Comparison of ENCODE assay signal across 8 cellular contexts in genomic region chr1:149849947-149850360, GRCh38. TPM values are rescaled to one million over a fixed set of nuclear protein-coding genes. Genes with fewer than 3 reads are reported as not detected.
DNase-seq lines count a peak whose midpoint lies in the region; ATAC-seq and TF ChIP-seq lines count a peak whose summit lies in the region.

No MANE protein-coding gene starts in this region.

- peaks cover 0 to 29% (median 3%) of the 10 kb centered on the region in 3 donors for H3K36me3 Mint-ChIP-seq in CD8-positive, alpha-beta memory T cell
- H3K36me3 Mint-ChIP-seq in mesothelial cell of epicardium = no peaks in the 10 kb centered on the region

- no peaks in the 10 kb centered on the region for H3K9me3 ChIP-seq in CD8-positive, alpha-beta memory T cell (ENCODE audit: low read length)
- H3K9me3 ChIP-seq in vagina = no peaks in the 10 kb centered on the region

- CTCF ChIA-PET in CD8-positive, alpha-beta memory T cell (lab: Charles Lee) = interaction anchor here (1.1 to 2.1 kb wide), 2 partner anchors 36 to 38 kb away, joined by 4 to 7 read pairs; a partner anchor contains a TSS

- DNase-seq in CD8-positive, alpha-beta memory T cell = peak in 2 of 5 donors; percentile 29 to 36
- peak; percentile 82 for DNase-seq in NAMALWA (ENCODE audit: low spot score)
- DNase-seq in central memory CD4-positive, alpha-beta T cell = peak; percentile 13
- DNase-seq in mesothelial cell of epicardium (ENCODE audit: low spot score in 2 of 2, unreplicated experiment in 2 of 2) = no peak
- DNase-seq in vagina (ENCODE audit: extremely low spot score in 2 of 2) = no peak
- DNase-seq in NCI-H1092 (lab: John Stamatoyannopoulos, UW) = no peak

- H3K4me1 Mint-ChIP-seq in CD8-positive, alpha-beta memory T cell = peaks cover 47 to 52% (median 50%) of the 10 kb centered on the region in 3 donors
- H3K4me1 Mint-ChIP-seq in mesothelial cell of epicardium = peaks cover 37% of the 10 kb centered on the region

- H3K36me3 ChIP-seq in CD8-positive, alpha-beta memory T cell (ENCODE audit: insufficient read depth, low read length) = no peaks in the 10 kb centered on the region
- no peaks in the 10 kb centered on the region for H3K36me3 ChIP-seq in vagina

- H3K27ac Mint-ChIP-seq in CD8-positive, alpha-beta memory T cell = peak overlapping the region; percentile 77 to 96 (median 90)
- peak overlapping the region; percentile 91 for H3K27ac Mint-ChIP-seq in mesothelial cell of epicardium

- POLR2A ChIA-PET in CD8-positive, alpha-beta memory T cell (lab: Charles Lee) = interaction anchor here (8.0 kb wide), 1 partner anchor 35 kb away, joined by 177 read pairs; a partner anchor contains a TSS

- TF ChIP-seq CTCF in mesothelial cell of epicardium (IDR thresholded peaks at IDR 0.05; ENCODE audit: unreplicated experiment) (no peak), vagina (IDR thresholded peaks at IDR 0.05) (no peak)

- intact Hi-C loops in vagina (cut with DNase I) = no loop called here

- peak overlapping the region; percentile 90 for H3K4me3 ChIP-seq in CD8-positive, alpha-beta memory T cell (ENCODE audit: low read length)
- H3K4me3 ChIP-seq in vagina = peak overlapping the region; percentile 45 to 49

- peaks cover 43% of the 10 kb centered on the region for H3K4me1 ChIP-seq in CD8-positive, alpha-beta memory T cell (ENCODE audit: insufficient read depth, low read length)
- peaks cover 44% of the 10 kb centered on the region for H3K4me1 ChIP-seq in vagina

- no peaks in the 10 kb centered on the region for H3K27me3 Mint-ChIP-seq in CD8-positive, alpha-beta memory T cell
- H3K27me3 Mint-ChIP-seq in mesothelial cell of epicardium (ENCODE audit: low read depth) = no peaks in the 10 kb centered on the region

- H3K4me3 Mint-ChIP-seq in CD8-positive, alpha-beta memory T cell = peak overlapping the region; percentile 82 to 95 (median 90)
- peak overlapping the region; percentile 75 for H3K4me3 Mint-ChIP-seq in mesothelial cell of epicardium

- no peaks in the 10 kb centered on the region for H3K27me3 ChIP-seq in CD8-positive, alpha-beta memory T cell (ENCODE audit: insufficient read depth, low read length, poor library complexity, severe bottlenecking)
- no peaks in the 10 kb centered on the region for H3K27me3 ChIP-seq in vagina

- ATAC-seq in GM18520 (IDR thresholded peaks at IDR 0.05; ENCODE audit: unreplicated experiment) (no peak), GM19452 (IDR thresholded peaks at IDR 0.05; ENCODE audit: unreplicated experiment) (no peak)

- no peak for TF ChIP-seq POLR2A in vagina (IDR thresholded peaks at IDR 0.05)

- H3K27ac ChIP-seq in CD8-positive, alpha-beta memory T cell (ENCODE audit: low read depth, low read length) = peak overlapping the region; percentile 83
- peak overlapping the region; percentile 74 for H3K27ac ChIP-seq in vagina

- H3K9me3 Mint-ChIP-seq in CD8-positive, alpha-beta memory T cell = no peaks in the 10 kb centered on the region
- no peaks in the 10 kb centered on the region for H3K9me3 Mint-ChIP-seq in mesothelial cell of epicardium

RNA-seq across cellular contexts. Expression of gene BOLA1, which starts 49.4 kb away (rescaled TPM):
- 10 to 100 TPM; 27.3 to 28.4 TPM for total RNA-seq in CD8-positive, alpha-beta memory T cell
- polyA plus RNA-seq in CD8-positive, alpha-beta memory T cell = 31.6 TPM
- total RNA-seq in mesothelial cell of epicardium (11.6 to 12.4 TPM (median 11.7 TPM) in 3 replicates), vagina (43.0 TPM)

Comparison
In these comparisons a context has a peak if more than half of its experiments do, and no peak if none do; other contexts are left out.
1. DNase-seq: peak in NAMALWA (single experiment) and central memory CD4-positive, alpha-beta T cell (single experiment); none in mesothelial cell of epicardium (0 of 2), vagina (0 of 2) and NCI-H1092 (single experiment).